In genomic region chr3:177356113-177356512, GRCh38 we compare ENCODE assay signal across 15 cellular contexts.
A peak's percentile ranks its signal among the peaks of the same experiment; 100 is the strongest.
DNase-seq lines count a peak whose midpoint lies in the region; TF ChIP-seq lines count a peak whose summit lies in the region.
"Had no signal": no experiment of that assay in that cellular context is flagged by ENCODE, and none has a peak within 500 bp of the region (broad histone marks: within the 10 kb centered on the region; RNA-seq: fewer than 3 reads in every experiment).

No MANE protein-coding gene starts in this region.

- H3K4me1 ChIP-seq in BLaER1 (peaks cover 45% of the 10 kb centered on the region), OCI-LY1 (ENCODE audit: insufficient read depth, low read length, severe bottlenecking) (peaks cover 80% of the 10 kb centered on the region), neural progenitor cell (peaks cover 40% of the 10 kb centered on the region), SJCRH30 (peaks cover 10% of the 10 kb centered on the region)

- TF ChIP-seq CTCF in OCI-LY1 (IDR thresholded peaks at IDR 0.05; ENCODE audit: low read length) (no peak), neural progenitor cell (IDR thresholded peaks at IDR 0.05) (no peak)

- intact Hi-C loops in dendritic cell treated with granulocyte-macrophage colony-stimulating factor and Interleukin-4, amounts not matched to agents 40 ng/mL and 50 ng/mL, for 4 days (cut with micrococcal nuclease) = loop anchor here (5.0 to 10.0 kb wide), 3 partner anchors 34 to 94 kb away; no protein-coding TSS in a partner anchor

- peak overlapping the region; percentile 98 for H3K27ac Mint-ChIP-seq in dendritic cell treated with granulocyte-macrophage colony-stimulating factor and Interleukin-4, amounts not matched to agents 40 ng/mL and 50 ng/mL, for 4 days
- peak overlapping the region; percentile 47 for H3K27ac Mint-ChIP-seq in neural progenitor cell
- H3K27ac Mint-ChIP-seq: activated CD4-positive, alpha-beta T cell treated with anti-CD3 and anti-CD28 coated beads, Interleukin-2, amount 10 ng/mL, durations not matched to agents 7 days and 5 days; T-helper 1 cell treated with Interleukin-12 subunit alpha and Interleukin-12 subunit beta and Interleukin-4 antibody, amounts not matched to agents 30 μg/mL and 1 μg/mL, for 36 hours had no signal

- H3K27me3 ChIP-seq in BLaER1 (no peaks in the 10 kb centered on the region), OCI-LY1 (ENCODE audit: insufficient read depth, low read length) (no peaks in the 10 kb centered on the region), neural progenitor cell (no peaks in the 10 kb centered on the region), SJCRH30 (no peaks in the 10 kb centered on the region)
- H3K27me3 ChIP-seq: brain microvascular endothelial cell had no signal

- peaks cover 68% of the 10 kb centered on the region for H3K4me1 Mint-ChIP-seq in dendritic cell treated with granulocyte-macrophage colony-stimulating factor and Interleukin-4, amounts not matched to agents 40 ng/mL and 50 ng/mL, for 4 days (ENCODE audit: low read depth)
- peaks cover 49% of the 10 kb centered on the region for H3K4me1 Mint-ChIP-seq in neural progenitor cell

- H3F3A ChIP-seq in OCI-LY1 (ENCODE audit: insufficient read depth, low read length) (no peaks in the 10 kb centered on the region), neural progenitor cell (ENCODE audit: low read depth) (peaks cover 37% of the 10 kb centered on the region)

- H3K9me3 ChIP-seq in BLaER1 (no peaks in the 10 kb centered on the region; the same call in none of the 2 replicates), OCI-LY1 (ENCODE audit: low read length) (no peaks in the 10 kb centered on the region), neural progenitor cell (ENCODE audit: low read depth) (no peaks in the 10 kb centered on the region), SJCRH30 (replicated peaks) (no peaks in the 10 kb centered on the region)

- H3K9ac ChIP-seq in BLaER1 (no peak overlapping the region), OCI-LY1 (ENCODE audit: low read length) (no peak overlapping the region), neural progenitor cell (no peak overlapping the region)

- H3K9me3 Mint-ChIP-seq in dendritic cell treated with granulocyte-macrophage colony-stimulating factor and Interleukin-4, amounts not matched to agents 40 ng/mL and 50 ng/mL, for 4 days = no peaks in the 10 kb centered on the region
- H3K9me3 Mint-ChIP-seq in neural progenitor cell = peaks cover 4% of the 10 kb centered on the region
- H3K9me3 Mint-ChIP-seq: T-helper 1 cell treated with Interleukin-12 subunit alpha and Interleukin-12 subunit beta and Interleukin-4 antibody, amounts not matched to agents 30 μg/mL and 1 μg/mL, for 36 hours had no signal

- H3K27ac ChIP-seq in BLaER1 = peak overlapping the region; percentile 99; the same call in 1 of the 2 replicates
- H3K27ac ChIP-seq in OCI-LY1 (ENCODE audit: low read depth, low read length, poor library complexity, severe bottlenecking) = peak overlapping the region; percentile 97
- no peak overlapping the region for H3K27ac ChIP-seq in neural progenitor cell
- H3K27ac ChIP-seq in SJCRH30 = no peak overlapping the region
- H3K27ac ChIP-seq in substantia nigra (ENCODE audit: low read depth, low read length, poor library complexity, severe bottlenecking) = no peak overlapping the region
- H3K27ac ChIP-seq: brain microvascular endothelial cell had no signal

- H4K20me1 ChIP-seq in BLaER1 = no peaks in the 10 kb centered on the region
- H4K20me1 ChIP-seq in OCI-LY1 (ENCODE audit: insufficient read depth, low read length) = no peaks in the 10 kb centered on the region
- H4K20me1 ChIP-seq in neural progenitor cell (ENCODE audit: low read depth) = no peaks in the 10 kb centered on the region

- H3K4me2 ChIP-seq in BLaER1 = peak overlapping the region; percentile 97
- H3K4me2 ChIP-seq in OCI-LY1 (ENCODE audit: low read length) = no peak overlapping the region
- no peak overlapping the region for H3K4me2 ChIP-seq in neural progenitor cell

- H3K9me2 ChIP-seq in OCI-LY1 (ENCODE audit: low read depth, low read length) = no peaks in the 10 kb centered on the region

- H3K4me3 ChIP-seq in BLaER1 (no peak overlapping the region), OCI-LY1 (ENCODE audit: low read depth, low read length, poor library complexity, severe bottlenecking) (no peak overlapping the region), neural progenitor cell (no peak overlapping the region), SJCRH30 (no peak overlapping the region)

- no peak for DNase-seq in neural progenitor cell (ENCODE audit: low spot score)
- DNase-seq in SJCRH30 = no peak
- no peak for DNase-seq in NCI-H187 treated with DMSO at 0.1 percent for 48 hours (lab: John Stamatoyannopoulos, UW)
- no peak for DNase-seq in substantia nigra (lab: John Stamatoyannopoulos, UW)
- DNase-seq in glomerular visceral epithelial cell (ENCODE audit: extremely low spot score) = no peak
- DNase-seq: activated CD4-positive, alpha-beta T cell treated with anti-CD3 and anti-CD28 coated beads, Interleukin-2, amount 10 ng/mL, durations not matched to agents 7 days and 5 days; activated effector memory CD4-positive, alpha-beta T cell treated with Interleukin-2 at 50 U/mL for 16 hours; brain microvascular endothelial cell; left colon; NCI-H446; stimulated activated CD4-positive, alpha-beta T cell treated with anti-CD3 and anti-CD28 coated beads, Interleukin-12 subunit alpha, Interleukin-12 subunit beta, amount 100 ng/mL, for 4 hours had no signal

- no peaks in the 10 kb centered on the region for H3K36me3 Mint-ChIP-seq in dendritic cell treated with granulocyte-macrophage colony-stimulating factor and Interleukin-4, amounts not matched to agents 40 ng/mL and 50 ng/mL, for 4 days (ENCODE audit: low read depth)
- no peaks in the 10 kb centered on the region for H3K36me3 Mint-ChIP-seq in neural progenitor cell

- no peak overlapping the region for H2AFZ ChIP-seq in OCI-LY1 (ENCODE audit: low read length)
- no peak overlapping the region for H2AFZ ChIP-seq in neural progenitor cell (replicated peaks)

- H3K27me3 Mint-ChIP-seq in dendritic cell treated with granulocyte-macrophage colony-stimulating factor and Interleukin-4, amounts not matched to agents 40 ng/mL and 50 ng/mL, for 4 days = no peaks in the 10 kb centered on the region
- peaks cover 2% of the 10 kb centered on the region for H3K27me3 Mint-ChIP-seq in neural progenitor cell (ENCODE audit: insufficient read depth, low read depth)
- H3K27me3 Mint-ChIP-seq: activated CD4-positive, alpha-beta T cell treated with anti-CD3 and anti-CD28 coated beads, Interleukin-2, amount 10 ng/mL, durations not matched to agents 7 days and 5 days had no signal

- no peaks in the 10 kb centered on the region for H3K79me2 ChIP-seq in OCI-LY1 (ENCODE audit: insufficient read depth, low read length)
- H3K79me2 ChIP-seq in neural progenitor cell (ENCODE audit: low read depth) = no peaks in the 10 kb centered on the region

- H3K36me3 ChIP-seq in BLaER1 = no peaks in the 10 kb centered on the region
- no peaks in the 10 kb centered on the region for H3K36me3 ChIP-seq in OCI-LY1 (ENCODE audit: insufficient read depth, low read length)
- no peaks in the 10 kb centered on the region for H3K36me3 ChIP-seq in neural progenitor cell
- no peaks in the 10 kb centered on the region for H3K36me3 ChIP-seq in SJCRH30
- H3K36me3 ChIP-seq: brain microvascular endothelial cell had no signal

- no peak overlapping the region for H3K4me3 Mint-ChIP-seq in dendritic cell treated with granulocyte-macrophage colony-stimulating factor and Interleukin-4, amounts not matched to agents 40 ng/mL and 50 ng/mL, for 4 days
- H3K4me3 Mint-ChIP-seq in neural progenitor cell = no peak overlapping the region
- H3K4me3 Mint-ChIP-seq: activated CD4-positive, alpha-beta T cell treated with anti-CD3 and anti-CD28 coated beads, Interleukin-2, amount 10 ng/mL, durations not matched to agents 7 days and 5 days; T-helper 1 cell treated with Interleukin-12 subunit alpha and Interleukin-12 subunit beta and Interleukin-4 antibody, amounts not matched to agents 30 μg/mL and 1 μg/mL, for 36 hours had no signal

Comparison
In these comparisons a context has a peak if more than half of its experiments do, and no peak if none do; other contexts are left out.
1. H3K27ac ChIP-seq: peak in BLaER1 (single experiment) and OCI-LY1 (single experiment); none in neural progenitor cell (single experiment), SJCRH30 (single experiment) and substantia nigra (single experiment).